Comparison of ENCODE assay signal across 11 cellular contexts in the genomic region with DNA sequence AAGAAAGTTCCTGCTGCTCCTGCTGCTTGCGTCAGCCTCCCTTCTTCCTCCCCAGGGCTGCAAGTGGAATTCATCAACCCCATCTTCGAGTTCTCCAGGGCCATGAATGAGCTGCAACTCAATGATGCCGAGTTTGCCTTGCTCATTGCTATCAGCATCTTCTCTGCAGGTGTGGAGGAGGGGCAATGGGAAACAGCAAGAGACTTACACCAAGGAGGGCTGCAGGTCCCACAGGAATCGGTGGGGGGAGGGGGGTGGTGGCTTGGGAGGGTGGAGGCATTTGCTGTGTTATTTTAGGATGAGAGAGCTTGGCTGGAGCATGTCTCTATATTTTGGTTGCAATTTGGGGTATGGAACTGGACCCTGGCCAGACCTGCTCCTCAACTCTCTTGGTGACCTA. TPM values are rescaled to one million over a fixed set of nuclear protein-coding genes. Genes with fewer than 3 reads are reported as not detected.
A peak's percentile ranks its signal among the peaks of the same experiment; 100 is the strongest.
DNase-seq lines count a peak whose midpoint lies in the region; ATAC-seq and TF ChIP-seq lines count a peak whose summit lies in the region.
"Had no signal": no experiment of that assay in that cellular context is flagged by ENCODE, and none has a peak within 500 bp of the region (broad histone marks: within the 10 kb centered on the region; RNA-seq: fewer than 3 reads in every experiment).

No MANE protein-coding gene starts in this region.

- H3K4me3 Mint-ChIP-seq in MCF 10A (ENCODE audit: unreplicated experiment) = no peak overlapping the region
- peak overlapping the region; percentile 23 for H3K4me3 Mint-ChIP-seq in activated naive CD8-positive, alpha-beta T cell

- POLR2A ChIA-PET in MCF 10A (lab: Yijun Ruan, JAX) = interaction anchor here (1.5 to 2.2 kb wide), 2 partner anchors 19 to 23 kb away, joined by 4 to 8 read pairs; a partner anchor contains a TSS

- BruUV-seq in MCF 10A (replicated peaks; lab: Mats Ljungman, UMichigan) = no TSS peak

- no peak for ATAC-seq in mucosa of descending colon
- no peak for ATAC-seq in upper lobe of left lung (ENCODE audit: low FRiP score in 2 of 2)
- ATAC-seq in left ventricle myocardium superior = no peak

- peaks cover 3 to 14% of the 10 kb centered on the region in 2 donors for H3K4me1 ChIP-seq in breast epithelium
- H3K4me1 ChIP-seq in mucosa of descending colon (ENCODE audit: low read depth) = peaks cover 29% of the 10 kb centered on the region
- H3K4me1 ChIP-seq in upper lobe of left lung = peaks cover 34 to 51% (median 41%) of the 10 kb centered on the region in 4 donors

- CTCF ChIA-PET in MCF 10A (lab: Yijun Ruan, JAX) = interaction anchor here (0.9 to 1.2 kb wide), 2 partner anchors 9 to 87 kb away, joined by 3 to 6 read pairs; no protein-coding TSS in a partner anchor

- H3K27ac ChIP-seq in breast epithelium (peak overlapping the region; percentile 88 to 96), upper lobe of left lung (peak overlapping the region in 3 of 4 donors; percentile 94 to 99 (median 95))

- no peaks in the 10 kb centered on the region for H3K36me3 ChIP-seq in breast epithelium
- no peaks in the 10 kb centered on the region for H3K36me3 ChIP-seq in mucosa of descending colon (ENCODE audit: low read depth)
- H3K36me3 ChIP-seq in upper lobe of left lung = no peaks in the 10 kb centered on the region
- H3K36me3 ChIP-seq: SJCRH30 had no signal

- H3K4me3 ChIP-seq in breast epithelium = no peak overlapping the region
- no peak overlapping the region for H3K4me3 ChIP-seq in mucosa of descending colon
- no peak overlapping the region for H3K4me3 ChIP-seq in upper lobe of left lung

- H3K9me3 ChIP-seq in breast epithelium (no peaks in the 10 kb centered on the region), mucosa of descending colon (no peaks in the 10 kb centered on the region), upper lobe of left lung (no peaks in the 10 kb centered on the region)
- H3K9me3 ChIP-seq: SJCRH30 had no signal

- intact Hi-C loops in breast epithelium (cut with DNase I; ENCODE audit: low total_unique reads) (no loop called here), MCF 10A (cut with micrococcal nuclease) (loop anchor here (5.0 kb wide), 1 partner anchor 51 kb away; no protein-coding TSS in a partner anchor), mucosa of descending colon (cut with DNase I, micrococcal nuclease) (no loop called here), left ventricle myocardium superior (cut with micrococcal nuclease) (no loop called here)

- no peak overlapping the region for H3K27ac Mint-ChIP-seq in MCF 10A (ENCODE audit: low read depth, unreplicated experiment)
- H3K27ac Mint-ChIP-seq in activated naive CD8-positive, alpha-beta T cell = peak overlapping the region; percentile 99

- no peak for TF ChIP-seq EP300 in upper lobe of left lung (IDR thresholded peaks at IDR 0.05)

- H3K36me3 Mint-ChIP-seq in MCF 10A (ENCODE audit: insufficient read depth, unreplicated experiment) = peaks cover 8% of the 10 kb centered on the region
- H3K36me3 Mint-ChIP-seq in activated naive CD8-positive, alpha-beta T cell = no peaks in the 10 kb centered on the region

- 58 to 69% methylated on average over 4 of the region's 4 CpGs for WGBS in upper lobe of left lung, 2 donors

- H3K27me3 ChIP-seq in breast epithelium (no peaks in the 10 kb centered on the region), upper lobe of left lung (no peaks in the 10 kb centered on the region)
- H3K27me3 ChIP-seq: SJCRH30 had no signal

- no peak for TF ChIP-seq CTCF in breast epithelium (IDR thresholded peaks at IDR 0.05)
- TF ChIP-seq CTCF in MCF 10A (IDR thresholded peaks at IDR 0.05; ENCODE audit: unreplicated experiment) = no peak
- no peak for TF ChIP-seq CTCF in mucosa of descending colon (IDR thresholded peaks at IDR 0.05)
- TF ChIP-seq CTCF in upper lobe of left lung (IDR thresholded peaks at IDR 0.05) = no peak

- H3K9me3 Mint-ChIP-seq in MCF 10A (ENCODE audit: unreplicated experiment) = no peaks in the 10 kb centered on the region
- no peaks in the 10 kb centered on the region for H3K9me3 Mint-ChIP-seq in activated naive CD8-positive, alpha-beta T cell (ENCODE audit: low read depth)

- TF ChIP-seq POLR2A in breast epithelium (IDR thresholded peaks at IDR 0.05) (no peak), upper lobe of left lung (IDR thresholded peaks at IDR 0.05) (no peak)

- H3K4me1 Mint-ChIP-seq in MCF 10A (ENCODE audit: insufficient read depth, unreplicated experiment) = peaks cover 16% of the 10 kb centered on the region
- H3K4me1 Mint-ChIP-seq in activated naive CD8-positive, alpha-beta T cell (ENCODE audit: low read depth) = peaks cover 54% of the 10 kb centered on the region

- H3K27me3 Mint-ChIP-seq in MCF 10A (ENCODE audit: insufficient read depth, unreplicated experiment) = no peaks in the 10 kb centered on the region
- H3K27me3 Mint-ChIP-seq in activated naive CD8-positive, alpha-beta T cell = no peaks in the 10 kb centered on the region

- DNase-seq in breast epithelium (ENCODE audit: low spot score in 2 of 2) (no peak), MCF 10A (ENCODE audit: unreplicated experiment) (no peak), mucosa of descending colon (peak; percentile 24 to 41 (median 37)), upper lobe of left lung (no peak), epidermal melanocyte (ENCODE audit: insufficient read length, low spot score) (no peak), NCI-H526 treated with DMSO at 0.1 percent for 48 hours (lab: John Stamatoyannopoulos, UW) (no peak), left ventricle myocardium superior (no peak)
- DNase-seq: KG1, kidney, SJCRH30 had no signal

RNA-seq across cellular contexts. Expression of a gene that starts 2.1 kb away (rescaled TPM):
- 10 to 100 TPM; 43.3 to 56.5 (median 46.6) TPM for total RNA-seq in breast epithelium
- 23.4 and 24.8 TPM in 2 replicates for total RNA-seq in MCF 10A (2022)
- total RNA-seq in mucosa of descending colon = 10 to 100 TPM; 45.0 to 69.6 (median 67.3) TPM
- total RNA-seq in upper lobe of left lung = 100 to 1,000 TPM in 1 of 6 donors, 10 to 100 TPM in 5; 39.6 to 129 (median 47.9) TPM
- total RNA-seq in left ventricle myocardium superior = 46.4 TPM

RNA-seq across cellular contexts. Expression of a gene that starts 10.1 kb away (rescaled TPM):
- total RNA-seq in breast epithelium = 10 to 100 TPM; 56.1 to 92.4 (median 91.1) TPM
- total RNA-seq in MCF 10A (2022) = 17.8 and 20.0 TPM in 2 replicates
- total RNA-seq in mucosa of descending colon = 10 to 100 TPM; 49.1 to 73.5 (median 50.6) TPM
- total RNA-seq in upper lobe of left lung = 100 to 1,000 TPM in 2 of 6 donors, 10 to 100 TPM in 4; 37.3 to 367 (median 49.2) TPM
- total RNA-seq in left ventricle myocardium superior = 15.6 TPM

RNA-seq across cellular contexts. Expression of a gene that starts 19.2 kb away (rescaled TPM):
- total RNA-seq in breast epithelium (10 to 100 TPM; 39.7 to 45.2 (median 41.9) TPM), MCF 10A (2022) (18.7 and 23.7 TPM in 2 replicates), mucosa of descending colon (10 to 100 TPM; 42.6 to 53.8 (median 51.1) TPM), upper lobe of left lung (10 to 100 TPM; 37.0 to 78.6 (median 46.5) TPM), left ventricle myocardium superior (20.3 TPM)

RNA-seq across cellular contexts. Expression of a gene that starts 53.1 kb away (rescaled TPM):
- total RNA-seq in breast epithelium (10 to 100 TPM; 31.2 to 44.5 (median 39.3) TPM), MCF 10A (2022) (62.8 and 78.3 TPM in 2 replicates), mucosa of descending colon (10 to 100 TPM; 29.8 to 41.2 (median 37.2) TPM), upper lobe of left lung (100 to 1,000 TPM in 1 of 6 donors, 10 to 100 TPM in 5; 18.2 to 107 (median 47.1) TPM), left ventricle myocardium superior (9.5 TPM)

Comparison
In these comparisons a context has a peak if more than half of its experiments do, and no peak if none do; other contexts are left out.
1. DNase-seq: peak in mucosa of descending colon (3 of 3); none in breast epithelium (0 of 2), MCF 10A (single experiment), upper lobe of left lung (0 of 2), epidermal melanocyte (single experiment), NCI-H526 treated with DMSO at 0.1 percent for 48 hours (single experiment) and left ventricle myocardium superior (single experiment).